In genomic region chr9:132590037-132590317, GRCh38 we compare ENCODE assay signal across 1 cellular context.
TF ChIP-seq lines count a peak whose summit lies in the region.

No MANE protein-coding gene starts in this region.

TF ChIP-seq in H1, 55 proteins besides CTCF, POLR2A, EP300 and RAD21 (continued from another document):
- TF ChIP-seq TAF1 (IDR thresholded peaks at IDR 0.05; ENCODE audit: low read depth, low read length): no peak
- TF ChIP-seq SIN3A (conservative IDR thresholded peaks at IDR 0.05 in 1 of 2, IDR thresholded peaks at IDR 0.05 in 1 of 2; ENCODE audit: low read depth in 1 of 2, low read length in 2 of 2): no peak
- TF ChIP-seq TEAD4 (IDR thresholded peaks at IDR 0.05; ENCODE audit: low read depth, low read length): no peak
